Comparison of ENCODE assay signal across 19 cellular contexts in genomic region chr21:36004441-36004840, GRCh38.
"Had no signal": no experiment of that assay in that cellular context is flagged by ENCODE, and none has a peak within 500 bp of the region (broad histone marks: within the 10 kb centered on the region; RNA-seq: fewer than 3 reads in every experiment).

No MANE protein-coding gene starts in this region.

- H3K27ac ChIP-seq: lower lobe of right lung, psoas muscle, right lobe of liver had no signal

- FAIRE-seq: endothelial cell of umbilical vein had no signal

- ATAC-seq: activated naive CD8-positive, alpha-beta T cell treated with anti-CD3 and anti-CD28 coated beads, Interleukin-2, amount 50 U/mL, for 24 hours; activated T-helper 17 cell treated with anti-CD3 and anti-CD28 coated beads, Interleukin-2, amount 50 U/mL, for 72 hours; left colon; lower lobe of right lung; psoas muscle; right lobe of liver had no signal

- H3K4me1 ChIP-seq: esophagus squamous epithelium, lower lobe of right lung, psoas muscle, right lobe of liver had no signal

- DNase-seq: activated CD4-positive, alpha-beta T cell treated with anti-CD3 and anti-CD28 coated beads, Interleukin-2, amount 10 ng/mL, durations not matched to agents 7 days and 5 days; activated CD4-positive, CD25-positive, alpha-beta regulatory T cell; activated CD8-positive, alpha-beta memory T cell treated with anti-CD3 and anti-CD28 coated beads for 24 hours; activated naive CD4-positive, alpha-beta T cell treated with Interleukin-2 at 50 U/mL for 16 hours; activated naive CD8-positive, alpha-beta T cell treated with anti-CD3 and anti-CD28 coated beads, Interleukin-2, amount 50 U/mL, for 24 hours; aorta; cerebellar nuclear complex; effector CD8-positive, alpha-beta T cell; esophagus squamous epithelium; lower lobe of right lung; psoas muscle; right lobe of liver; T-helper 2 cell had no signal

- H3K4me3 Mint-ChIP-seq: activated CD4-positive, alpha-beta T cell treated with anti-CD3 and anti-CD28 coated beads, Interleukin-2, amount 10 ng/mL, durations not matched to agents 7 days and 5 days; activated naive CD8-positive, alpha-beta T cell treated with anti-CD3 and anti-CD28 coated beads, Interleukin-2, amount 50 U/mL, for 24 hours; activated T-helper 17 cell treated with anti-CD3 and anti-CD28 coated beads, Interleukin-2, amount 50 U/mL, for 72 hours; mesothelial cell of epicardium; stimulated activated naive CD8-positive, alpha-beta T cell treated with anti-CD3 and anti-CD28 coated beads, Interleukin-15, Interleukin-2, amounts not matched to agents 100 ng/mL and 50 ng/mL, for 24 hours; type B pancreatic cell had no signal

- H3K9me3 ChIP-seq: esophagus squamous epithelium, lower lobe of right lung, psoas muscle, right lobe of liver had no signal

- H3K36me3 Mint-ChIP-seq: mesothelial cell of epicardium, type B pancreatic cell had no signal

- H3K27ac Mint-ChIP-seq: activated CD4-positive, alpha-beta T cell treated with anti-CD3 and anti-CD28 coated beads, Interleukin-2, amount 10 ng/mL, durations not matched to agents 7 days and 5 days; activated naive CD8-positive, alpha-beta T cell treated with anti-CD3 and anti-CD28 coated beads, Interleukin-2, amount 50 U/mL, for 24 hours; activated T-helper 17 cell treated with anti-CD3 and anti-CD28 coated beads, Interleukin-2, amount 50 U/mL, for 72 hours; mesothelial cell of epicardium; stimulated activated naive CD8-positive, alpha-beta T cell treated with anti-CD3 and anti-CD28 coated beads, Interleukin-15, Interleukin-2, amounts not matched to agents 100 ng/mL and 50 ng/mL, for 24 hours; type B pancreatic cell had no signal

- H3K4me1 Mint-ChIP-seq: activated naive CD8-positive, alpha-beta T cell treated with anti-CD3 and anti-CD28 coated beads, Interleukin-2, amount 50 U/mL, for 24 hours; activated T-helper 17 cell treated with anti-CD3 and anti-CD28 coated beads, Interleukin-2, amount 50 U/mL, for 72 hours; mesothelial cell of epicardium had no signal

- H3K4me3 ChIP-seq: psoas muscle, right lobe of liver had no signal

- H3K27me3 ChIP-seq: right lobe of liver had no signal

- H3K9me3 Mint-ChIP-seq: activated CD4-positive, alpha-beta T cell treated with anti-CD3 and anti-CD28 coated beads, Interleukin-2, amount 10 ng/mL, durations not matched to agents 7 days and 5 days; activated naive CD8-positive, alpha-beta T cell treated with anti-CD3 and anti-CD28 coated beads, Interleukin-2, amount 50 U/mL, for 24 hours; activated T-helper 17 cell treated with anti-CD3 and anti-CD28 coated beads, Interleukin-2, amount 50 U/mL, for 72 hours; stimulated activated naive CD8-positive, alpha-beta T cell treated with anti-CD3 and anti-CD28 coated beads, Interleukin-15, Interleukin-2, amounts not matched to agents 100 ng/mL and 50 ng/mL, for 24 hours had no signal

- H3K36me3 ChIP-seq: esophagus squamous epithelium, lower lobe of right lung, right lobe of liver had no signal
